Comparison of ENCODE assay signal across 26 cellular contexts in the genomic region with DNA sequence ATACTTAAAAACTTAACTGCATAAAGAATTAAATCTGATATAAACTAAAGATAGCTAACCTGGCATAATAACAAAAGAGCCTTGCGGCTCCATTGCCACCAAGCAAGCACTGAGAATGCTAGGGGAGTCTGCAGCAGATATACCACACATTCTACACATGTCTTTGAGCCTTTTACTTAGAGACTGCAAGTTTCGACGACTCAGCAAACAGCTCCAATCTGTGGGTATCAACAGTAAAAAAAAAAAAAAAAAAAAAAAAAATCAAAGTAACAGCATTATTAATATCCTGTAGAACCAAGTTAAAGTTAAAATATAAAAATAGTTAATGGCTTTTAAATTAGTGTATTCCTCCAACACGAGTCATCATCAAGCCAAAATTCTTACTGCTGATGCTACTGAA.
"Had no signal": no experiment of that assay in that cellular context is flagged by ENCODE, and none has a peak within 500 bp of the region (broad histone marks: within the 10 kb centered on the region; RNA-seq: fewer than 3 reads in every experiment).

No MANE protein-coding gene starts in this region.

- ATAC-seq: activated naive CD4-positive, alpha-beta T cell treated with anti-CD3 and anti-CD28 coated beads, Interleukin-2, amount 50 U/mL, for 72 hours; activated T-cell treated with anti-CD3 and anti-CD28 coated beads, Interleukin-2, amount 50 U/mL, for 72 hours; esophagus mucosa had no signal

- FAIRE-seq: frontal cortex had no signal

- H3K4me3 ChIP-seq: ascending aorta, breast epithelium, cardiac muscle cell, coronary artery, dorsolateral prefrontal cortex had no signal

- H3K4me1 ChIP-seq: ascending aorta, breast epithelium had no signal

- H3K9me3 ChIP-seq: ascending aorta, breast epithelium had no signal

- DNase-seq: activated CD4-positive, alpha-beta memory T cell treated with anti-CD3 and anti-CD28 coated beads, Interleukin-2, amount 10 ng/mL, durations not matched to agents 7 days and 5 days; activated CD4-positive, alpha-beta T cell treated with anti-CD3 and anti-CD28 coated beads for 1 hour; activated CD4-positive, alpha-beta T cell treated with anti-CD3 and anti-CD28 coated beads for 4 hours; activated CD4-positive, alpha-beta T cell treated with anti-CD3 and anti-CD28 coated beads, Interleukin-2, amount 10 ng/mL, durations not matched to agents 7 days and 5 days; activated CD4-positive, alpha-beta T cell treated with anti-CD3 and anti-CD28 coated beads, Interleukin-2, amount 50 U/mL, for 4 hours; activated CD4-positive, CD25-positive, alpha-beta regulatory T cell; activated CD8-positive, alpha-beta memory T cell treated with anti-CD3 and anti-CD28 coated beads, Interleukin-2, amount 50 U/mL, for 48 hours; activated gamma-delta T cell; activated naive CD4-positive, alpha-beta T cell; activated naive CD4-positive, alpha-beta T cell treated with anti-CD3 and anti-CD28 coated beads, Interleukin-2, amount 10 ng/mL, durations not matched to agents 7 days and 5 days; activated naive CD8-positive, alpha-beta T cell treated with anti-CD3 and anti-CD28 coated beads, Interleukin-2, amount 10 ng/mL, durations not matched to agents 7 days and 5 days; activated T-cell treated with anti-CD3 and anti-CD28 coated beads for 4 hours; activated T-cell treated with anti-CD3 and anti-CD28 coated beads, Interleukin-2, amount 50 U/mL, for 24 hours; activated T-cell treated with anti-CD3 and anti-CD28 coated beads, Interleukin-2, amount 50 U/mL, for 72 hours; dorsolateral prefrontal cortex; effector memory CD4-positive, alpha-beta T cell; endodermal cell; head of caudate nucleus; T-helper 2 cell had no signal

- H3K27me3 ChIP-seq: ascending aorta, breast epithelium, cardiac muscle cell, dorsolateral prefrontal cortex had no signal

- H3K27ac ChIP-seq: ascending aorta, breast epithelium, cardiac muscle cell, coronary artery, dorsolateral prefrontal cortex had no signal
